Comparison of ENCODE assay signal across 8 cellular contexts in the genomic region with DNA sequence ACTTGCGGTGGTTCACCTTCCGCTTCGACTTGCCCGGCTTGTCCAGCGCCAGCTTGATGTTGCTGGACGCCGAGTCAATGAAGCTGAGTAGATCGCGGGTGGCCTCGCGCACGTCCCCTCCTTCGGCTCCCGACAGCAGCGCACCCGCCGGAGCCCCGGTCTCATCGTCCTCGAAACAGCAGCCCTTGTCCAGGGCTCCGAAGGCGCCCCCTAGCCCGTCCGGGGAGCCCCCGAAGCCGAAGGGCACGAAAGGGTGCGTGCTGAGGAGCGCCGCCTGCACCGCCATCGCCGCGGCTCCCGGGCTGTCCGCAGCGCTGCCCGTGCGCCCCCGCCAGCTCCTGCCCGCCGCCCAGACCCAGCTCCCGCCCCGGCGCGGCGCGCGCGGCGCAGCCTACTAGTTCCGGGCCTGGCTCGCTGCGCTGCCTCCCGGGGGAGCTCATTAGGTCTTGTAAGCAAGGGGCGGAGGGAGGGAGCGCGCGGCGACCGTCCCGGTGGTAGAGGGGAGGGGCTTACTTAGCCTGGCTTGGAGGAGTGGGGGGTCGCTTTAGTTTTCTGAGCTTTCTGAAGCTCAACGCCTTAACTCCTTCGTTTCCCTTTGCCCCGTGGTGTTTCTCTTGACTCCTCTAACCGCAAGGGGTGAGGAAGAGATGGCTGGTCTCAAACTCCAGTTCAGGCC. TPM values are rescaled to one million over a fixed set of nuclear protein-coding genes. Genes with fewer than 3 reads are reported as not detected.
A peak's percentile ranks its signal among the peaks of the same experiment; 100 is the strongest.
DNase-seq lines count a peak whose midpoint lies in the region; ATAC-seq and TF ChIP-seq lines count a peak whose summit lies in the region.

A gene with protein sequence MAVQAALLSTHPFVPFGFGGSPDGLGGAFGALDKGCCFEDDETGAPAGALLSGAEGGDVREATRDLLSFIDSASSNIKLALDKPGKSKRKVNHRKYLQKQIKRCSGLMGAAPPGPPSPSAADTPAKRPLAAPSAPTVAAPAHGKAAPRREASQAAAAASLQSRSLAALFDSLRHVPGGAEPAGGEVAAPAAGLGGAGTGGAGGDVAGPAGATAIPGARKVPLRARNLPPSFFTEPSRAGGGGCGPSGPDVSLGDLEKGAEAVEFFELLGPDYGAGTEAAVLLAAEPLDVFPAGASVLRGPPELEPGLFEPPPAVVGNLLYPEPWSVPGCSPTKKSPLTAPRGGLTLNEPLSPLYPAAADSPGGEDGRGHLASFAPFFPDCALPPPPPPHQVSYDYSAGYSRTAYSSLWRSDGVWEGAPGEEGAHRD (minus strand): TSS at position 421 of the 676 bp plus-strand sequence. CDS start 135 bp downstream, at position 286.

- peak; percentile 10 for DNase-seq in AG10803 (ENCODE audit: low read depth)
- peak; percentile 47 to 83 for DNase-seq in HAP-1 (ENCODE audit: low spot score in 2 of 2)
- DNase-seq in RWPE1 (ENCODE audit: low spot score): peak; percentile 24
- DNase-seq in mammary epithelial cell: peak; percentile 32
- DNase-seq in iPS-NIHi11 (ENCODE audit: low spot score): peak; percentile 79
- DNase-seq in gastrocnemius medialis: no peak
- no peak for DNase-seq in OCI-M1 (lab: John Stamatoyannopoulos, UW)

- TF ChIP-seq CTCF in AG10803 (conservative IDR thresholded peaks at IDR 0.05; ENCODE audit: low read length) (no peak), RWPE1 (conservative IDR thresholded peaks at IDR 0.05; ENCODE audit: low read depth) (no peak), mammary epithelial cell (conservative IDR thresholded peaks at IDR 0.05 in 1 of 2, IDR thresholded peaks at IDR 0.05 in 1 of 2; ENCODE audit: extremely low read depth in 1 of 2, insufficient read depth in 1 of 2, low read depth in 1 of 2, low read length in 2 of 2) (no peak), gastrocnemius medialis (IDR thresholded peaks at IDR 0.05 in 4 of 5, conservative IDR thresholded peaks at IDR 0.05 in 1 of 5) (no peak)

- H3K27me3 ChIP-seq in HAP-1 (ENCODE audit: low read depth): peaks cover 30% of the 10 kb centered on the region
- peaks cover 14% of the 10 kb centered on the region for H3K27me3 ChIP-seq in mammary epithelial cell (ENCODE audit: insufficient read depth, low read length)
- H3K27me3 ChIP-seq in gastrocnemius medialis: peaks cover 26 to 38% (median 28%) of the 10 kb centered on the region in 3 donors

- dilution Hi-C loops in mammary epithelial cell (cut with HindIII; ENCODE audit: low sequenced_read_pairs): no loop called here

- BruUV-seq in mammary epithelial cell (replicated peaks; lab: Mats Ljungman, UMichigan): no TSS peak

- no peaks in the 10 kb centered on the region for H3K9me3 ChIP-seq in HAP-1
- no peaks in the 10 kb centered on the region for H3K9me3 ChIP-seq in mammary epithelial cell (replicated peaks; ENCODE audit: insufficient read depth, low read length)
- no peaks in the 10 kb centered on the region for H3K9me3 ChIP-seq in gastrocnemius medialis

- TF ChIP-seq POLR2A in gastrocnemius medialis (IDR thresholded peaks at IDR 0.05): no peak

- in situ Hi-C loops in HAP-1 (cut with MboI; ENCODE audit: low sequenced_read_pairs): no loop called here
- in situ Hi-C loops in mammary epithelial cell (cut with MboI; ENCODE audit: low sequenced_read_pairs in 2 of 2): loop anchor here in 1 of 2 donors (5.0 kb wide), 1 partner anchor 129 kb away; no protein-coding TSS in a partner anchor
- in situ Hi-C loops in gastrocnemius medialis (cut with MboI; ENCODE audit: low sequenced_read_pairs in 4 of 4): no loop called here

- peak within 1 kb of the TSS; percentile 95 for H3K4me2 ChIP-seq in mammary epithelial cell (ENCODE audit: insufficient read depth, low read depth, low read length)

- H3K4me1 ChIP-seq in HAP-1 (0 out of 2 replicates have a peak, but pooled peaks cover 3% of the 10 kb centered on the region), mammary epithelial cell (ENCODE audit: insufficient read depth, low read length) (peaks cover 11% of the 10 kb centered on the region), gastrocnemius medialis (peaks cover 0 to 7% of the 10 kb centered on the region in 2 donors)

- WGBS in mammary epithelial cell (ENCODE audit: low coverage, missing lambda C conversion rate): 14% methylated on average over 8 of the region's 67 CpGs

- ATAC-seq in gastrocnemius medialis: peak; percentile 21 to 39
- no peak for ATAC-seq in HG03460 (IDR thresholded peaks at IDR 0.05; ENCODE audit: unreplicated experiment)

- POLR2A ChIA-PET in RWPE1 (lab: Yijun Ruan, JAX; ENCODE audit: low non-redundant PET): no interaction called here

- H3K36me3 ChIP-seq in HAP-1 (replicated peaks): no peaks in the 10 kb centered on the region
- no peaks in the 10 kb centered on the region for H3K36me3 ChIP-seq in mammary epithelial cell (ENCODE audit: insufficient read depth, low read length)
- no peaks in the 10 kb centered on the region for H3K36me3 ChIP-seq in gastrocnemius medialis

- H4K20me1 ChIP-seq in mammary epithelial cell (ENCODE audit: insufficient read depth, low read length): no peaks in the 10 kb centered on the region

- intact Hi-C loops in mammary epithelial cell (cut with micrococcal nuclease): loop anchor here (5.0 kb wide), 1 partner anchor 39 kb away; no protein-coding TSS in a partner anchor
- intact Hi-C loops in gastrocnemius medialis (cut with DNase I; ENCODE audit: low total_unique reads): no loop called here

- no peak within 1 kb of the TSS for H3K27ac ChIP-seq in RWPE1
- H3K27ac ChIP-seq in mammary epithelial cell (ENCODE audit: insufficient read depth, low read depth, low read length): no peak within 1 kb of the TSS
- no peak within 1 kb of the TSS for H3K27ac ChIP-seq in gastrocnemius medialis

- H3K9ac ChIP-seq in mammary epithelial cell (ENCODE audit: insufficient read depth, low read length): no peak within 1 kb of the TSS

- peak within 1 kb of the TSS; percentile 91 for H2AFZ ChIP-seq in mammary epithelial cell (ENCODE audit: low read depth, low read length)

- H3K4me3 ChIP-seq in AG10803 (ENCODE audit: low read length) (peak within 1 kb of the TSS; percentile 12; the same call in 1 of the 2 replicates), HAP-1 (peak within 1 kb of the TSS; percentile 40), mammary epithelial cell (replicated peaks in 1 of 3; ENCODE audit: insufficient read depth in 1 of 3, low read depth in 2 of 3, low read length in 3 of 3) (peak within 1 kb of the TSS; percentile 54 to 68 (median 60)), gastrocnemius medialis (peak within 1 kb of the TSS; percentile 52 to 63 (median 54))

- no peaks in the 10 kb centered on the region for H3K79me2 ChIP-seq in mammary epithelial cell (ENCODE audit: insufficient read depth, low read length)

- CTCF ChIA-PET in RWPE1 (lab: Yijun Ruan, JAX) (interaction anchor here (0.5 to 0.9 kb wide), 5 partner anchors 10 to 1819 kb away, joined by 3 to 4 read pairs (median 3); a partner anchor contains a TSS), mammary epithelial cell (lab: Charles Lee; ENCODE audit: low non-redundant PET) (no interaction called here)

RNA-seq across cellular contexts. Expression of the gene that starts here (rescaled TPM):
- total RNA-seq in mammary epithelial cell (1 to 10 TPM in 1 of 2 donors, under 1 TPM in 1; 0.21 to 1.0 TPM), gastrocnemius medialis (under 1 TPM in 2 of 4 donors, not detected in 2; 0.07 to 0.11 TPM)
- 0.05 TPM for polyA plus RNA-seq in mammary epithelial cell
- not detected for polyA minus RNA-seq in mammary epithelial cell

Comparison
In these comparisons a context has a peak if more than half of its experiments do, and no peak if none do; other contexts are left out.
1. Peak in ATAC-seq and H3K4me3 ChIP-seq in gastrocnemius medialis; RNA of the gene not detected or under 1 TPM.
2. DNase-seq: peak in AG10803 (single experiment), HAP-1 (2 of 2), RWPE1 (single experiment), mammary epithelial cell (single experiment) and iPS-NIHi11 (single experiment); none in gastrocnemius medialis (0 of 2) and OCI-M1 (single experiment).
3. Peak in every context shown above with its lines, with median percentiles within 50 percentile points of each other: H3K4me3 ChIP-seq.